In the genomic region with DNA sequence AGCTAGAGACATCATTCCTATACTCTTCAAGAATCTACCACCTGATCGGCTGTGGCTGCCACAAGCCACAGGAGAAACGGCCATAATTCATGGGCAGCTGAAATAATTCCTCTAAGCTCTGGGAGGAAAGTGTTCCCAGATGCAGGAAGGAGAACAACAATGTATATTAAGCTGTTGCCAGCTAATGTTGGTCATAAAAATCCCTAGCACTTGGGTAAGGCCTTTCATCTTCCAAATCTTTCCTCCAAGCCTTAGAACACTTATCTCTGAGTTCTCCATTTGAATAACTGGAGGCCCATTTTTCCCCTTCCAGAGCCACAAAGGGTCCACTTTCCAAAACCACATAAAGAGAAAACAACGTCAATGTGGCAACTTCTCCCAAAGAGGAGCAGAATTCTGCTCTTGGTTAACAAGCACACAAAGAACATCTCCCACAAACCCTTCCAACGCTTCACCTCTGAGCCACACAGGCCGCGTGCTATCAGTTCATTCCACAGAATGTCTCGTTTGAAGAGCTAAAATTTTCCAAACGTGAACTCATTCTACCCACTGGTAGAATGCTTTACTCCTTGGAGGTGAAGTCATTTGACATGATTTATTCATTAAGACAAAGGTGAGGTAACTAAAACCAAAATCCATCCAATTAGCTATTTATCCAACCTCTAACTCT, we compare ENCODE assay signal across 27 cellular contexts. TPM values are rescaled to one million over a fixed set of nuclear protein-coding genes. Genes with fewer than 3 reads are reported as not detected.
DNase-seq lines count a peak whose midpoint lies in the region; ATAC-seq and TF ChIP-seq lines count a peak whose summit lies in the region.
"Had no signal": no experiment of that assay in that cellular context is flagged by ENCODE, and none has a peak within 500 bp of the region (broad histone marks: within the 10 kb centered on the region; RNA-seq: fewer than 3 reads in every experiment).

No MANE protein-coding gene starts in this region.

- TF ChIP-seq EP300 in sigmoid colon (IDR thresholded peaks at IDR 0.05), result no peak

- H3K27ac Mint-ChIP-seq in stimulated activated effector memory CD8-positive, alpha-beta T cell treated with anti-CD3 and anti-CD28 coated beads, Interleukin-12 subunit alpha, Interleukin-12 subunit beta, amount 100 ng/mL, for 72 hours, result no peak overlapping the region
- H3K27ac Mint-ChIP-seq: activated naive CD8-positive, alpha-beta T cell treated with anti-CD3 and anti-CD28 coated beads for 36 hours; activated T-helper 1 cell treated with anti-CD3 and anti-CD28 coated beads, Interleukin-12 subunit alpha, Interleukin-12 subunit beta, Interleukin-2, Interleukin-4 antibody, amounts not matched to agents 30 ng/mL and 10 ng/mL and 1 ng/mL, durations not matched to agents 14 hours and 24 hours and 36 hours; dendritic cell treated with granulocyte-macrophage colony-stimulating factor and Interleukin-4, amounts not matched to agents 40 ng/mL and 50 ng/mL, for 4 days; memory B cell; naive thymus-derived CD8-positive, alpha-beta T cell had no signal

- H3K9me3 ChIP-seq in sigmoid colon, result no peaks in the 10 kb centered on the region
- H3K9me3 ChIP-seq in osteoblast (ENCODE audit: low read depth, low read length), result no peaks in the 10 kb centered on the region
- H3K9me3 ChIP-seq: breast epithelium, MG63, thoracic aorta had no signal

- H3K36me3 Mint-ChIP-seq in stimulated activated effector memory CD8-positive, alpha-beta T cell treated with anti-CD3 and anti-CD28 coated beads, Interleukin-12 subunit alpha, Interleukin-12 subunit beta, amount 100 ng/mL, for 72 hours, result no peaks in the 10 kb centered on the region
- H3K36me3 Mint-ChIP-seq: activated naive CD8-positive, alpha-beta T cell treated with anti-CD3 and anti-CD28 coated beads for 36 hours; memory B cell; naive thymus-derived CD8-positive, alpha-beta T cell had no signal

- H3K4me2 ChIP-seq in osteoblast (ENCODE audit: insufficient read depth, low read length), result no peak overlapping the region

- H3K4me1 ChIP-seq in sigmoid colon, result peaks cover 0 to 97% (median 88%) of the 10 kb centered on the region in 4 donors
- H3K4me1 ChIP-seq in osteoblast (ENCODE audit: insufficient read depth, low read length), result peaks cover 22% of the 10 kb centered on the region
- H3K4me1 ChIP-seq: parathyroid adenoma had no signal

- no peaks in the 10 kb centered on the region for H3K9me3 Mint-ChIP-seq in stimulated activated effector memory CD8-positive, alpha-beta T cell treated with anti-CD3 and anti-CD28 coated beads, Interleukin-12 subunit alpha, Interleukin-12 subunit beta, amount 100 ng/mL, for 72 hours
- H3K9me3 Mint-ChIP-seq: activated naive CD8-positive, alpha-beta T cell treated with anti-CD3 and anti-CD28 coated beads for 36 hours; activated T-helper 1 cell treated with anti-CD3 and anti-CD28 coated beads, Interleukin-12 subunit alpha, Interleukin-12 subunit beta, Interleukin-2, Interleukin-4 antibody, amounts not matched to agents 30 ng/mL and 10 ng/mL and 1 ng/mL, durations not matched to agents 14 hours and 24 hours and 36 hours; dendritic cell treated with granulocyte-macrophage colony-stimulating factor and Interleukin-4, amounts not matched to agents 40 ng/mL and 50 ng/mL, for 4 days; memory B cell; naive thymus-derived CD8-positive, alpha-beta T cell had no signal

- no peak for ATAC-seq in stimulated activated effector memory CD8-positive, alpha-beta T cell treated with anti-CD3 and anti-CD28 coated beads, Interleukin-12 subunit alpha, Interleukin-12 subunit beta, amount 100 ng/mL, for 72 hours
- ATAC-seq: naive thymus-derived CD8-positive, alpha-beta T cell had no signal

- no peaks in the 10 kb centered on the region for H4K20me1 ChIP-seq in osteoblast (ENCODE audit: insufficient read depth, low read length)

- TF ChIP-seq POLR2A in sigmoid colon (IDR thresholded peaks at IDR 0.05), result no peak

- WGBS in sigmoid colon, 2 donors, result 73 to 82% methylated on average over 8 of the region's 8 CpGs

- peaks cover 81% of the 10 kb centered on the region for H3K79me2 ChIP-seq in osteoblast (ENCODE audit: insufficient read depth, low read length)
- H3K79me2 ChIP-seq: parathyroid adenoma had no signal

- no peaks in the 10 kb centered on the region for H3K4me1 Mint-ChIP-seq in stimulated activated effector memory CD8-positive, alpha-beta T cell treated with anti-CD3 and anti-CD28 coated beads, Interleukin-12 subunit alpha, Interleukin-12 subunit beta, amount 100 ng/mL, for 72 hours

- H3K4me3 ChIP-seq in sigmoid colon (no peak overlapping the region), osteoblast (ENCODE audit: insufficient read depth, low read length) (no peak overlapping the region)
- H3K4me3 ChIP-seq: breast epithelium, MG63, thoracic aorta had no signal

- no peak overlapping the region for H2AFZ ChIP-seq in osteoblast (ENCODE audit: low read length)
- H2AFZ ChIP-seq: parathyroid adenoma had no signal

- intact Hi-C loops in sigmoid colon (cut with DNase I), result no loop called here

- no peaks in the 10 kb centered on the region for H3K36me3 ChIP-seq in sigmoid colon
- no peaks in the 10 kb centered on the region for H3K36me3 ChIP-seq in osteoblast (ENCODE audit: insufficient read depth, low read length)
- H3K36me3 ChIP-seq: breast epithelium, thoracic aorta had no signal

- TF ChIP-seq CTCF in sigmoid colon (IDR thresholded peaks at IDR 0.05) (no peak), osteoblast (IDR thresholded peaks at IDR 0.05; ENCODE audit: extremely low read depth, low read depth, low read length) (no peak)

- no peaks in the 10 kb centered on the region for H3K27me3 ChIP-seq in sigmoid colon
- no peaks in the 10 kb centered on the region for H3K27me3 ChIP-seq in osteoblast (ENCODE audit: insufficient read depth, low read length)
- H3K27me3 ChIP-seq: breast epithelium, MG63 had no signal

- DNase-seq in GM03348 (ENCODE audit: low spot score) (peak; percentile 67), MV-4-11 (lab: John Stamatoyannopoulos, UW) (peak; percentile 56), dermis blood vessel endothelial cell (peak; percentile 21), sigmoid colon (peak; percentile 21), osteoblast (ENCODE audit: insufficient read length, low spot score, missing footprints) (no peak), C1 segment of cervical spinal cord (lab: John Stamatoyannopoulos, UW) (no peak), LoVo (ENCODE audit: low spot score) (no peak)
- no peak for DNase-seq in stimulated activated effector memory CD8-positive, alpha-beta T cell treated with anti-CD3 and anti-CD28 coated beads, Interleukin-12 subunit alpha, Interleukin-12 subunit beta, amount 100 ng/mL, for 72 hours (ENCODE audit: low spot score in 2 of 2)
- DNase-seq: activated CD4-positive, alpha-beta T cell treated with anti-CD3 and anti-CD28 coated beads for 48 hours; activated naive CD8-positive, alpha-beta T cell treated with anti-CD3 and anti-CD28 coated beads for 36 hours; DND-41; kidney glomerular epithelial cell; MG63; naive thymus-derived CD8-positive, alpha-beta T cell; NCI-H146; NCI-H2171; NCI-H524 treated with DMSO at 0.1 percent for 48 hours; SHP77; stimulated activated naive CD4-positive, alpha-beta T cell had no signal

- H3K27ac ChIP-seq in sigmoid colon (peak overlapping the region; percentile 31 to 93 (median 61)), osteoblast (ENCODE audit: low read depth, low read length) (no peak overlapping the region)
- H3K27ac ChIP-seq: breast epithelium, epithelial cell of prostate, HL-60, parathyroid adenoma, thoracic aorta had no signal

- no peak overlapping the region for H3K4me3 Mint-ChIP-seq in stimulated activated effector memory CD8-positive, alpha-beta T cell treated with anti-CD3 and anti-CD28 coated beads, Interleukin-12 subunit alpha, Interleukin-12 subunit beta, amount 100 ng/mL, for 72 hours
- H3K4me3 Mint-ChIP-seq: activated naive CD8-positive, alpha-beta T cell treated with anti-CD3 and anti-CD28 coated beads for 36 hours; activated T-helper 1 cell treated with anti-CD3 and anti-CD28 coated beads, Interleukin-12 subunit alpha, Interleukin-12 subunit beta, Interleukin-2, Interleukin-4 antibody, amounts not matched to agents 30 ng/mL and 10 ng/mL and 1 ng/mL, durations not matched to agents 14 hours and 24 hours and 36 hours; dendritic cell treated with granulocyte-macrophage colony-stimulating factor and Interleukin-4, amounts not matched to agents 40 ng/mL and 50 ng/mL, for 4 days; memory B cell; naive thymus-derived CD8-positive, alpha-beta T cell had no signal

RNA-seq across cellular contexts. Expression of gene KCNMA1, which starts 11.2 kb away (rescaled TPM):
- total RNA-seq in dermis blood vessel endothelial cell (under 0.01 and 0.05 TPM in 2 replicates), sigmoid colon (100 to 1,000 TPM; 256 to 427 (median 312) TPM), osteoblast (72.2 and 77.8 TPM in 2 replicates)
- polyA plus RNA-seq in sigmoid colon, result 10 to 100 TPM; 15.3 to 25.3 (median 16.8) TPM
- total RNA-seq: activated naive CD8-positive, alpha-beta T cell treated with anti-CD3 and anti-CD28 coated beads for 36 hours; activated T-helper 1 cell treated with anti-CD3 and anti-CD28 coated beads, Interleukin-12 subunit alpha, Interleukin-12 subunit beta, Interleukin-2, Interleukin-4 antibody, amounts not matched to agents 30 ng/mL and 10 ng/mL and 1 ng/mL, durations not matched to agents 14 hours and 24 hours and 36 hours; naive thymus-derived CD8-positive, alpha-beta T cell had no signal
- polyA plus RNA-seq: naive thymus-derived CD8-positive, alpha-beta T cell had no signal

Comparison
In these comparisons a context has a peak if more than half of its experiments do, and no peak if none do; other contexts are left out.
1. DNase-seq: peak in GM03348 (single experiment), MV-4-11 (single experiment), dermis blood vessel endothelial cell (single experiment) and sigmoid colon (single experiment); none in osteoblast (single experiment), C1 segment of cervical spinal cord (0 of 14), LoVo (single experiment) and stimulated activated effector memory CD8-positive, alpha-beta T cell treated with anti-CD3 and anti-CD28 coated beads, Interleukin-12 subunit alpha, Interleukin-12 subunit beta, amount 100 ng/mL, for 72 hours (0 of 2).
2. RNA of gene KCNMA1, which starts 11.2 kb away (total RNA-seq): 256 to 427 TPM in sigmoid colon and 72.2 to 77.8 TPM in osteoblast; under 0.01 to 0.05 TPM in dermis blood vessel endothelial cell; every median in the first group is over 10 times any median in the second.